In genomic region chr19:37389234-37389633, GRCh38 we compare ENCODE assay signal across 32 cellular contexts.
"Had no signal": no experiment of that assay in that cellular context is flagged by ENCODE, and none has a peak within 500 bp of the region (broad histone marks: within the 10 kb centered on the region; RNA-seq: fewer than 3 reads in every experiment).

No MANE protein-coding gene starts in this region.

- ATAC-seq: activated naive CD4-positive, alpha-beta T cell treated with anti-CD3 and anti-CD28 coated beads, Interleukin-2, amount 50 U/mL, for 72 hours; activated T-cell treated with anti-CD3 and anti-CD28 coated beads, Interleukin-2, amount 50 U/mL, for 72 hours; body of pancreas; effector memory CD8-positive, alpha-beta T cell; esophagus mucosa; foreskin keratinocyte; heart left ventricle; left lung; naive thymus-derived CD4-positive, alpha-beta T cell; stimulated activated memory B cell treated with anti-CD40 and anti-IgM and Interleukin-4, amounts not matched to agents 10 μg/mL and 1 μg/mL and 100 μg/mL, for 72 hours; stimulated activated naive CD8-positive, alpha-beta T cell treated with anti-CD3 and anti-CD28 coated beads, Interleukin-15, amount 100 ng/mL, for 72 hours had no signal

- H3K27me3 Mint-ChIP-seq: effector memory CD8-positive, alpha-beta T cell; naive thymus-derived CD4-positive, alpha-beta T cell; progenitor cell of endocrine pancreas; stimulated activated memory B cell treated with anti-CD40 and anti-IgM and Interleukin-4, amounts not matched to agents 10 μg/mL and 1 μg/mL and 100 μg/mL, for 72 hours; stimulated activated naive CD8-positive, alpha-beta T cell treated with anti-CD3 and anti-CD28 coated beads, Interleukin-15, amount 100 ng/mL, for 72 hours had no signal

- H3K27ac Mint-ChIP-seq: activated naive CD4-positive, alpha-beta T cell treated with anti-CD3 and anti-CD28 coated beads, Interleukin-2, amount 50 U/mL, for 72 hours; activated T-cell treated with anti-CD3 and anti-CD28 coated beads, Interleukin-2, amount 50 U/mL, for 72 hours; effector memory CD8-positive, alpha-beta T cell; mesothelial cell of epicardium; naive thymus-derived CD4-positive, alpha-beta T cell; progenitor cell of endocrine pancreas; stimulated activated memory B cell treated with anti-CD40 and anti-IgM and Interleukin-4, amounts not matched to agents 10 μg/mL and 1 μg/mL and 100 μg/mL, for 72 hours; stimulated activated naive CD8-positive, alpha-beta T cell treated with anti-CD3 and anti-CD28 coated beads, Interleukin-15, amount 100 ng/mL, for 72 hours had no signal

- H3K4me1 ChIP-seq: adrenal gland, body of pancreas, colonic mucosa, foreskin keratinocyte, heart left ventricle, left lung, tibial nerve had no signal

- H3K27me3 ChIP-seq: adrenal gland, body of pancreas, cardiac muscle cell, colonic mucosa, dorsolateral prefrontal cortex, foreskin keratinocyte, heart left ventricle, left lung, ovary, tibial nerve had no signal

- H3K4me3 ChIP-seq: body of pancreas, cardiac muscle cell, colonic mucosa, dorsolateral prefrontal cortex, heart left ventricle, left lung, lung, ovary, smooth muscle cell, tibial nerve had no signal

- H3K4me1 Mint-ChIP-seq: mesothelial cell of epicardium; naive thymus-derived CD4-positive, alpha-beta T cell; stimulated activated memory B cell treated with anti-CD40 and anti-IgM and Interleukin-4, amounts not matched to agents 10 μg/mL and 1 μg/mL and 100 μg/mL, for 72 hours; stimulated activated naive CD8-positive, alpha-beta T cell treated with anti-CD3 and anti-CD28 coated beads, Interleukin-15, amount 100 ng/mL, for 72 hours had no signal

- DNase-seq: activated CD4-positive, alpha-beta T cell treated with anti-CD3 and anti-CD28 coated beads for 4 hours; activated CD4-positive, alpha-beta T cell treated with anti-CD3 and anti-CD28 coated beads, Interleukin-2, amount 50 U/mL, for 4 hours; activated CD4-positive, CD25-positive, alpha-beta regulatory T cell; activated naive CD4-positive, alpha-beta T cell; activated T-cell treated with anti-CD3 and anti-CD28 coated beads for 4 hours; activated T-cell treated with anti-CD3 and anti-CD28 coated beads, Interleukin-2, amount 50 U/mL, for 72 hours; adrenal gland; aorta; body of pancreas; cerebellar nuclear complex; colonic mucosa; dorsolateral prefrontal cortex; effector memory CD8-positive, alpha-beta T cell; foreskin keratinocyte; heart left ventricle; left lung; naive thymus-derived CD4-positive, alpha-beta T cell; ovary; retina; stimulated activated CD4-positive, alpha-beta T cell treated with anti-CD3 and anti-CD28 coated beads, Interleukin-1b, Interleukin-23, amount 100 ng/mL, for 48 hours; stimulated activated CD4-positive, alpha-beta T cell treated with anti-CD3 and anti-CD28 coated beads, Interleukin-4, amount 100 ng/mL, for 4 hours; stimulated activated CD8-positive, alpha-beta memory T cell treated with anti-CD3 and anti-CD28 coated beads, Interleukin-4, amount 100 ng/mL, for 48 hours; stimulated activated naive CD8-positive, alpha-beta T cell treated with anti-CD3 and anti-CD28 coated beads, Interleukin-15, amount 100 ng/mL, for 72 hours had no signal

- H3K27ac ChIP-seq: adrenal gland, body of pancreas, cardiac muscle cell, colonic mucosa, dorsolateral prefrontal cortex, foreskin keratinocyte, heart left ventricle, left lung, ovary, tibial nerve had no signal

- H3K4me3 Mint-ChIP-seq: activated T-cell treated with anti-CD3 and anti-CD28 coated beads, Interleukin-2, amount 50 U/mL, for 72 hours; effector memory CD8-positive, alpha-beta T cell; mesothelial cell of epicardium; naive thymus-derived CD4-positive, alpha-beta T cell; stimulated activated memory B cell treated with anti-CD40 and anti-IgM and Interleukin-4, amounts not matched to agents 10 μg/mL and 1 μg/mL and 100 μg/mL, for 72 hours; stimulated activated naive CD8-positive, alpha-beta T cell treated with anti-CD3 and anti-CD28 coated beads, Interleukin-15, amount 100 ng/mL, for 72 hours had no signal

- H3K36me3 ChIP-seq: ovary had no signal
